1 cellular context compared by ENCODE assay signal in the genomic region with DNA sequence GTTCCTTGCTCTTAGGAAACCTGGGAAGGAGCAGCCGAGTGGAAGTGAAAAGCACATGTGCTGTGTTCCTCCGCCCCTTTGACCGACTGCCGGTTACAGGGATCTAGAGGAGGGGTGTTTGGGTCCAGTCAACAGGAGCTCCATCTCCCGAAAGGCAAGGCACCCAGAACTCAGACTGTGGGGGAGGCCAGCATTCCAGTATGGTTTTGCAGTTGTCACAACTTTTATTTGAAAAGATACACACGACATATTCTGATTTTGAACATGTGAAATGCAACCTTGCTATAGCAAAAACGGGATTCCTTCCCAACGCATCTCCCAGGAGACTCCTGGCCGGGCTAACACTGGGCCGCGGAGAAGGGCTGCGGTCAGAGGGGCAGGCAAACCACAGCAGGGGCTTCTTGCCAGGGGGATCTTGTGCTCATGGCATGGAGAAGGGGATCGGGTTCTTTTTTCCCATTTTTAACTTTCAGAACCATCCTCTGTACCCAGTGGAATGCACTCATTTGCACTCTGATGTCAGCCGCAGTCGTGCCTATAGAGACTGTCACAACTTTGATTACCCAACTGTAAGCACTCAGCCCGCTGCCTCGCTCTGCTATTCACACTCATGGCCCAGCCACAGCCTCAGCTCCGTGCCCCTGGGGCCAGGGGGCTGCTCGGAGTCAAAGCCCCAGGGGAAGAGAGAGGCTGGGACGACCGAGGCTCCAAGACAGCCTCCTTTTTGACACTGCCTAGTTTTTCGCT.
TF ChIP-seq lines count a peak whose summit lies in the region.

No MANE protein-coding gene starts in this region.

TF ChIP-seq in GM23338, 12 proteins besides CTCF, POLR2A, EP300 and RAD21:
- no peak for TF ChIP-seq EZH2phosphoT487 (IDR thresholded peaks at IDR 0.05; ENCODE audit: unreplicated experiment)
- no peak for TF ChIP-seq ZNF114 (CRISPR knock-in tag; IDR thresholded peaks at IDR 0.05)
- TF ChIP-seq, protein P1, sequence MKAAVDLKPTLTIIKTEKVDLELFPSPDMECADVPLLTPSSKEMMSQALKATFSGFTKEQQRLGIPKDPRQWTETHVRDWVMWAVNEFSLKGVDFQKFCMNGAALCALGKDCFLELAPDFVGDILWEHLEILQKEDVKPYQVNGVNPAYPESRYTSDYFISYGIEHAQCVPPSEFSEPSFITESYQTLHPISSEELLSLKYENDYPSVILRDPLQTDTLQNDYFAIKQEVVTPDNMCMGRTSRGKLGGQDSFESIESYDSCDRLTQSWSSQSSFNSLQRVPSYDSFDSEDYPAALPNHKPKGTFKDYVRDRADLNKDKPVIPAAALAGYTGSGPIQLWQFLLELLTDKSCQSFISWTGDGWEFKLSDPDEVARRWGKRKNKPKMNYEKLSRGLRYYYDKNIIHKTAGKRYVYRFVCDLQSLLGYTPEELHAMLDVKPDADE (IDR thresholded peaks at IDR 0.05): no peak
- no peak for TF ChIP-seq NANOG (IDR thresholded peaks at IDR 0.05; ENCODE audit: borderline replicate concordance)
- TF ChIP-seq CREB1 (CRISPR knock-in tag; IDR thresholded peaks at IDR 0.05; ENCODE audit: low read depth): no peak
- TF ChIP-seq, protein P2, sequence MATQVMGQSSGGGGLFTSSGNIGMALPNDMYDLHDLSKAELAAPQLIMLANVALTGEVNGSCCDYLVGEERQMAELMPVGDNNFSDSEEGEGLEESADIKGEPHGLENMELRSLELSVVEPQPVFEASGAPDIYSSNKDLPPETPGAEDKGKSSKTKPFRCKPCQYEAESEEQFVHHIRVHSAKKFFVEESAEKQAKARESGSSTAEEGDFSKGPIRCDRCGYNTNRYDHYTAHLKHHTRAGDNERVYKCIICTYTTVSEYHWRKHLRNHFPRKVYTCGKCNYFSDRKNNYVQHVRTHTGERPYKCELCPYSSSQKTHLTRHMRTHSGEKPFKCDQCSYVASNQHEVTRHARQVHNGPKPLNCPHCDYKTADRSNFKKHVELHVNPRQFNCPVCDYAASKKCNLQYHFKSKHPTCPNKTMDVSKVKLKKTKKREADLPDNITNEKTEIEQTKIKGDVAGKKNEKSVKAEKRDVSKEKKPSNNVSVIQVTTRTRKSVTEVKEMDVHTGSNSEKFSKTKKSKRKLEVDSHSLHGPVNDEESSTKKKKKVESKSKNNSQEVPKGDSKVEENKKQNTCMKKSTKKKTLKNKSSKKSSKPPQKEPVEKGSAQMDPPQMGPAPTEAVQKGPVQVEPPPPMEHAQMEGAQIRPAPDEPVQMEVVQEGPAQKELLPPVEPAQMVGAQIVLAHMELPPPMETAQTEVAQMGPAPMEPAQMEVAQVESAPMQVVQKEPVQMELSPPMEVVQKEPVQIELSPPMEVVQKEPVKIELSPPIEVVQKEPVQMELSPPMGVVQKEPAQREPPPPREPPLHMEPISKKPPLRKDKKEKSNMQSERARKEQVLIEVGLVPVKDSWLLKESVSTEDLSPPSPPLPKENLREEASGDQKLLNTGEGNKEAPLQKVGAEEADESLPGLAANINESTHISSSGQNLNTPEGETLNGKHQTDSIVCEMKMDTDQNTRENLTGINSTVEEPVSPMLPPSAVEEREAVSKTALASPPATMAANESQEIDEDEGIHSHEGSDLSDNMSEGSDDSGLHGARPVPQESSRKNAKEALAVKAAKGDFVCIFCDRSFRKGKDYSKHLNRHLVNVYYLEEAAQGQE (IDR thresholded peaks at IDR 0.05; ENCODE audit: unreplicated experiment): no peak
- TF ChIP-seq EZH2 (IDR thresholded peaks at IDR 0.05; ENCODE audit: low read depth, unreplicated experiment): no peak
- TF ChIP-seq POLR2AphosphoS5 (IDR thresholded peaks at IDR 0.05; ENCODE audit: low read depth): no peak
- TF ChIP-seq JUNB (IDR thresholded peaks at IDR 0.05; ENCODE audit: unreplicated experiment): no peak
- TF ChIP-seq STAT1 (IDR thresholded peaks at IDR 0.05; ENCODE audit: unreplicated experiment): no peak
- TF ChIP-seq ZNF331 (CRISPR knock-in tag; IDR thresholded peaks at IDR 0.05; ENCODE audit: low read depth): no peak
- TF ChIP-seq, protein P3, sequence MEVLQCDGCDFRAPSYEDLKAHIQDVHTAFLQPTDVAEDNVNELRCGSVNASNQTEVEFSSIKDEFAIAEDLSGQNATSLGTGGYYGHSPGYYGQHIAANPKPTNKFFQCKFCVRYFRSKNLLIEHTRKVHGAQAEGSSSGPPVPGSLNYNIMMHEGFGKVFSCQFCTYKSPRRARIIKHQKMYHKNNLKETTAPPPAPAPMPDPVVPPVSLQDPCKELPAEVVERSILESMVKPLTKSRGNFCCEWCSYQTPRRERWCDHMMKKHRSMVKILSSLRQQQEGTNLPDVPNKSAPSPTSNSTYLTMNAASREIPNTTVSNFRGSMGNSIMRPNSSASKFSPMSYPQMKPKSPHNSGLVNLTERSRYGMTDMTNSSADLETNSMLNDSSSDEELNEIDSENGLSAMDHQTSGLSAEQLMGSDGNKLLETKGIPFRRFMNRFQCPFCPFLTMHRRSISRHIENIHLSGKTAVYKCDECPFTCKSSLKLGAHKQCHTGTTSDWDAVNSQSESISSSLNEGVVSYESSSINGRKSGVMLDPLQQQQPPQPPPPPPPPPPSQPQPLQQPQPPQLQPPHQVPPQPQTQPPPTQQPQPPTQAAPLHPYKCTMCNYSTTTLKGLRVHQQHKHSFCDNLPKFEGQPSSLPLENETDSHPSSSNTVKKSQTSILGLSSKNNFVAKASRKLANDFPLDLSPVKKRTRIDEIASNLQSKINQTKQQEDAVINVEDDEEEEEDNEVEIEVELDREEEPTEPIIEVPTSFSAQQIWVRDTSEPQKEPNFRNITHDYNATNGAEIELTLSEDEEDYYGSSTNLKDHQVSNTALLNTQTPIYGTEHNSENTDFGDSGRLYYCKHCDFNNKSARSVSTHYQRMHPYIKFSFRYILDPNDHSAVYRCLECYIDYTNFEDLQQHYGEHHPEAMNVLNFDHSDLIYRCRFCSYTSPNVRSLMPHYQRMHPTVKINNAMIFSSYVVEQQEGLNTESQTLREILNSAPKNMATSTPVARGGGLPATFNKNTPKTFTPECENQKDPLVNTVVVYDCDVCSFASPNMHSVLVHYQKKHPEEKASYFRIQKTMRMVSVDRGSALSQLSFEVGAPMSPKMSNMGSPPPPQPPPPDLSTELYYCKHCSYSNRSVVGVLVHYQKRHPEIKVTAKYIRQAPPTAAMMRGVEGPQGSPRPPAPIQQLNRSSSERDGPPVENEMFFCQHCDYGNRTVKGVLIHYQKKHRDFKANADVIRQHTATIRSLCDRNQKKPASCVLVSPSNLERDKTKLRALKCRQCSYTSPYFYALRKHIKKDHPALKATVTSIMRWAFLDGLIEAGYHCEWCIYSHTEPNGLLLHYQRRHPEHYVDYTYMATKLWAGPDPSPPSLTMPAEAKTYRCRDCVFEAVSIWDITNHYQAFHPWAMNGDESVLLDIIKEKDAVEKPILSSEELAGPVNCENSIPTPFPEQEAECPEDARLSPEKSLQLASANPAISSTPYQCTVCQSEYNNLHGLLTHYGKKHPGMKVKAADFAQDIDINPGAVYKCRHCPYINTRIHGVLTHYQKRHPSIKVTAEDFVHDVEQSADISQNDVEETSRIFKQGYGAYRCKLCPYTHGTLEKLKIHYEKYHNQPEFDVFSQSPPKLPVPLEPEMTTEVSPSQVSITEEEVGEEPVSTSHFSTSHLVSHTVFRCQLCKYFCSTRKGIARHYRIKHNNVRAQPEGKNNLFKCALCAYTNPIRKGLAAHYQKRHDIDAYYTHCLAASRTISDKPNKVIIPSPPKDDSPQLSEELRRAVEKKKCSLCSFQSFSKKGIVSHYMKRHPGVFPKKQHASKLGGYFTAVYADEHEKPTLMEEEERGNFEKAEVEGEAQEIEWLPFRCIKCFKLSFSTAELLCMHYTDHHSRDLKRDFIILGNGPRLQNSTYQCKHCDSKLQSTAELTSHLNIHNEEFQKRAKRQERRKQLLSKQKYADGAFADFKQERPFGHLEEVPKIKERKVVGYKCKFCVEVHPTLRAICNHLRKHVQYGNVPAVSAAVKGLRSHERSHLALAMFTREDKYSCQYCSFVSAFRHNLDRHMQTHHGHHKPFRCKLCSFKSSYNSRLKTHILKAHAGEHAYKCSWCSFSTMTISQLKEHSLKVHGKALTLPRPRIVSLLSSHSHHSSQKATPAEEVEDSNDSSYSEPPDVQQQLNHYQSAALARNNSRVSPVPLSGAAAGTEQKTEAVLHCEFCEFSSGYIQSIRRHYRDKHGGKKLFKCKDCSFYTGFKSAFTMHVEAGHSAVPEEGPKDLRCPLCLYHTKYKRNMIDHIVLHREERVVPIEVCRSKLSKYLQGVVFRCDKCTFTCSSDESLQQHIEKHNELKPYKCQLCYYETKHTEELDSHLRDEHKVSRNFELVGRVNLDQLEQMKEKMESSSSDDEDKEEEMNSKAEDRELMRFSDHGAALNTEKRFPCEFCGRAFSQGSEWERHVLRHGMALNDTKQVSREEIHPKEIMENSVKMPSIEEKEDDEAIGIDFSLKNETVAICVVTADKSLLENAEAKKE (CRISPR knock-in tag; IDR thresholded peaks at IDR 0.05): no peak
